Comparison of ENCODE assay signal across 8 cellular contexts in genomic region chr4:82798168-82799005, GRCh38. TPM values are rescaled to one million over a fixed set of nuclear protein-coding genes. Genes with fewer than 3 reads are reported as not detected.
DNase-seq lines count a peak whose midpoint lies in the region; ATAC-seq and TF ChIP-seq lines count a peak whose summit lies in the region.

Gene SCD5, minus strand, starts transcription at chr4:82798796. Its CDS starts 259 bp downstream, at chr4:82798537.

- H4K91ac ChIP-seq in mesenchymal stem cell (ENCODE audit: low read length): no peak within 1 kb of the TSS

- H3K4me3 Mint-ChIP-seq in endodermal cell: peak within 1 kb of the TSS; percentile 62

- H2BK5ac ChIP-seq in mesenchymal stem cell (ENCODE audit: low read depth, low read length, poor library complexity, severe bottlenecking): no peak within 1 kb of the TSS

- peaks cover 15% of the 10 kb centered on the region for H3K4me1 Mint-ChIP-seq in endodermal cell

- no peak for TF ChIP-seq CTCF in AG04449 (IDR thresholded peaks at IDR 0.05; ENCODE audit: insufficient read depth, low read length, missing control alignments)
- no peak for TF ChIP-seq CTCF in endodermal cell (conservative IDR thresholded peaks at IDR 0.05)

- H3K27me3 ChIP-seq in endodermal cell (ENCODE audit: control insufficient read depth, insufficient read depth, low read length, poor library complexity, severe bottlenecking) (peaks cover 100% of the 10 kb centered on the region), mesenchymal stem cell (ENCODE audit: control insufficient read depth in 1 of 2, insufficient read depth in 1 of 2, low read length in 2 of 2) (peaks cover 0 to 13% of the 10 kb centered on the region in 2 experiments)

- H3K14ac ChIP-seq in mesenchymal stem cell (ENCODE audit: low read length in 2 of 2): peak within 1 kb of the TSS; percentile 26 to 28

- H2BK120ac ChIP-seq in mesenchymal stem cell (ENCODE audit: low read depth, low read length): no peak within 1 kb of the TSS

- H3K27ac Mint-ChIP-seq in endodermal cell: peak within 1 kb of the TSS; percentile 55

- H2AK5ac ChIP-seq in mesenchymal stem cell (ENCODE audit: low read length, severe bottlenecking): no peak within 1 kb of the TSS

- peak within 1 kb of the TSS; percentile 51 to 52 for H3K18ac ChIP-seq in mesenchymal stem cell (ENCODE audit: low read depth in 1 of 2, low read length in 2 of 2)

- H3K27me3 Mint-ChIP-seq in endodermal cell (ENCODE audit: insufficient read depth): peaks cover 92% of the 10 kb centered on the region

- CTCF ChIA-PET in AG04449 (lab: Yijun Ruan, JAX): interaction anchor here (0.7 to 4.3 kb wide), 14 partner anchors 9 to 369 kb away, joined by 3 to 26 read pairs (median 6); no protein-coding TSS in a partner anchor

- H3K9me3 Mint-ChIP-seq in endodermal cell: peaks cover 2% of the 10 kb centered on the region

- 0 to 1% methylated on average over 22 to 94 of the region's 94 CpGs for WGBS in endodermal cell (ENCODE audit: insufficient coverage in 1 of 2, insufficient read length in 1 of 2), 2 experiments
- WGBS in mesenchymal stem cell: under 1% methylated on average over 76 of the region's 94 CpGs

- peak within 1 kb of the TSS; percentile 51 for H2AFZ ChIP-seq in mesenchymal stem cell (ENCODE audit: low read depth, low read length)

- H3K23ac ChIP-seq in mesenchymal stem cell (ENCODE audit: low read length in 2 of 2): peak within 1 kb of the TSS in 1 of 2 experiments; percentile 35

- H3K4me1 ChIP-seq in endodermal cell (ENCODE audit: control insufficient read depth, insufficient read depth, low read length): no peaks in the 10 kb centered on the region
- peaks cover 12% of the 10 kb centered on the region for H3K4me1 ChIP-seq in mesenchymal stem cell (ENCODE audit: control insufficient read depth, insufficient read depth, low read depth, low read length)

- no peaks in the 10 kb centered on the region for H3K9me3 ChIP-seq in endodermal cell (ENCODE audit: control insufficient read depth, low read length)
- H3K9me3 ChIP-seq in mesenchymal stem cell (ENCODE audit: control insufficient read depth, low read length): no peaks in the 10 kb centered on the region

- peak within 1 kb of the TSS; percentile 23 for H2BK15ac ChIP-seq in mesenchymal stem cell (ENCODE audit: low read depth, poor library complexity, severe bottlenecking)

- no peaks in the 10 kb centered on the region for H3K36me3 Mint-ChIP-seq in endodermal cell (ENCODE audit: low read depth)

- H3K4me3 ChIP-seq in AG04449 (ENCODE audit: low read depth, low read length) (peak within 1 kb of the TSS; percentile 81), endodermal cell (ENCODE audit: low read length) (peak within 1 kb of the TSS; percentile 86), mesenchymal stem cell (ENCODE audit: insufficient read depth in 1 of 2, low read depth in 1 of 2, low read length in 2 of 2) (peak within 1 kb of the TSS; percentile 84 to 86)

- DNase-seq in AG04449 (ENCODE audit: low read depth, low spot score) (peak; percentile 34), NCI-H446 (lab: John Stamatoyannopoulos, UW) (peak; percentile 60 to 86), endodermal cell (peak; percentile 87), mesenchymal stem cell (peak; percentile 80)
- peak; percentile 34 to 38 (median 36) for DNase-seq in activated CD8-positive, alpha-beta memory T cell treated with anti-CD3 and anti-CD28 coated beads for 48 hours (ENCODE audit: low read depth in 2 of 3, low spot score in 2 of 3)
- DNase-seq in stimulated activated CD8-positive, alpha-beta memory T cell treated with anti-CD3 and anti-CD28 coated beads, Interleukin-15, amount 100 ng/mL, for 4 hours (ENCODE audit: low read depth in 2 of 2): peak; percentile 36 to 46

- no peak within 1 kb of the TSS for H2BK12ac ChIP-seq in mesenchymal stem cell (ENCODE audit: low read length in 2 of 2)

- H3K36me3 ChIP-seq in endodermal cell (ENCODE audit: control insufficient read depth, insufficient read depth, low read length) (no peaks in the 10 kb centered on the region), mesenchymal stem cell (ENCODE audit: control insufficient read depth in 1 of 2, insufficient read depth in 2 of 2, low read depth in 1 of 2, low read length in 2 of 2) (peaks cover 0 to 8% of the 10 kb centered on the region in 2 experiments)

- H3K9ac ChIP-seq in endodermal cell (ENCODE audit: extremely low read depth, low read length, poor library complexity, severe bottlenecking) (peak within 1 kb of the TSS; percentile 40), mesenchymal stem cell (ENCODE audit: low read length) (peak within 1 kb of the TSS; percentile 76)

- peak within 1 kb of the TSS; percentile 38 for H4K8ac ChIP-seq in mesenchymal stem cell (ENCODE audit: low read length)

- no peak within 1 kb of the TSS for H3K27ac ChIP-seq in endodermal cell (ENCODE audit: low read depth, low read length)
- no peak within 1 kb of the TSS for H3K27ac ChIP-seq in mesenchymal stem cell (ENCODE audit: low read length, poor library complexity, severe bottlenecking)

- H3K79me1 ChIP-seq in mesenchymal stem cell (replicated peaks; ENCODE audit: low read length, poor library complexity, severe bottlenecking): peaks cover 23% of the 10 kb centered on the region

- H3K4ac ChIP-seq in mesenchymal stem cell (ENCODE audit: low read depth in 1 of 2, low read length in 2 of 2): peak within 1 kb of the TSS; percentile 19 to 71

- ATAC-seq in GM18858 (IDR thresholded peaks at IDR 0.05; ENCODE audit: unreplicated experiment) (peak; percentile 89), HG03060 (IDR thresholded peaks at IDR 0.05; ENCODE audit: low read depth, unreplicated experiment) (peak; percentile 68)

- H3K4me2 ChIP-seq in mesenchymal stem cell (ENCODE audit: low read length, poor library complexity, severe bottlenecking): peak within 1 kb of the TSS; percentile 96

- POLR2A ChIA-PET in AG04449 (lab: Yijun Ruan, JAX): interaction anchor here (0.5 to 3.5 kb wide), 7 partner anchors 9 to 531 kb away, joined by 3 to 21 read pairs (median 5); no protein-coding TSS in a partner anchor

RNA-seq across cellular contexts. Expression of gene SCD5, which starts in this region (rescaled TPM):
- 1 to 10 TPM; 3.2 to 5.2 TPM for total RNA-seq in endodermal cell
- 20.3 TPM for polyA plus RNA-seq in endodermal cell (2013, experiment 1 of 2)
- 21.8 TPM for polyA plus RNA-seq in endodermal cell (2013, experiment 2 of 2)
- polyA plus RNA-seq in mesenchymal stem cell (2013, experiment 1 of 2): 5.9 TPM
- polyA plus RNA-seq in mesenchymal stem cell (2013, experiment 2 of 2): 6.0 TPM

Comparison
In these comparisons a context has a peak if more than half of its experiments do, and no peak if none do; other contexts are left out.
1. DNase-seq: peak in every context shown above with its lines; median percentile 87 in endodermal cell; 80 in mesenchymal stem cell; 73 in NCI-H446; 41 in stimulated activated CD8-positive, alpha-beta memory T cell treated with anti-CD3 and anti-CD28 coated beads, Interleukin-15, amount 100 ng/mL, for 4 hours; 36 in activated CD8-positive, alpha-beta memory T cell treated with anti-CD3 and anti-CD28 coated beads for 48 hours; 34 in AG04449.